ENCODE assay signal across 26 cellular contexts in genomic region chr4:110025057-110025456, GRCh38.
DNase-seq lines count a peak whose midpoint lies in the region; ATAC-seq, FAIRE-seq and TF ChIP-seq lines count a peak whose summit lies in the region.
"Had no signal": no experiment of that assay in that cellular context is flagged by ENCODE, and none has a peak within 500 bp of the region (broad histone marks: within the 10 kb centered on the region; RNA-seq: fewer than 3 reads in every experiment).

No MANE protein-coding gene starts in this region.

- H3K4me1 ChIP-seq in GM23338 (ENCODE audit: insufficient read depth) (peaks cover 10% of the 10 kb centered on the region), esophagus muscularis mucosa (no peaks in the 10 kb centered on the region), SJCRH30 (peaks cover 9% of the 10 kb centered on the region)

- no peak overlapping the region for H3K4me3 ChIP-seq in GM23338
- H3K4me3 ChIP-seq in esophagus muscularis mucosa: no peak overlapping the region
- no peak overlapping the region for H3K4me3 ChIP-seq in neural cell (ENCODE audit: low read length)
- no peak overlapping the region for H3K4me3 ChIP-seq in SJCRH30
- H3K4me3 ChIP-seq: A549; BLaER1 treated with 17β-estradiol and CSF1 and Interleukin-3, amounts not matched to agents 10 nM and 100 nM; GM12878 had no signal

- 0 out of 2 replicates have a peak overlapping the region, but pooled peaks have one; percentile 9 for H2AFZ ChIP-seq in GM23338
- no peak overlapping the region for H2AFZ ChIP-seq in neural cell (ENCODE audit: low read depth, low read length)

- peaks cover 3% of the 10 kb centered on the region for H3K27me3 Mint-ChIP-seq in GM23338 (ENCODE audit: insufficient read depth, low read depth, poor library complexity)
- H3K27me3 Mint-ChIP-seq: CD4-positive, alpha-beta T cell had no signal

- DNase-seq in GM23338 (ENCODE audit: low spot score): no peak
- DNase-seq in NCI-H69 (lab: John Stamatoyannopoulos, UW): peak; percentile 34
- DNase-seq in esophagus muscularis mucosa (ENCODE audit: extremely low spot score): peak; percentile 12
- DNase-seq in SJCRH30: no peak
- DNase-seq in urothelium cell line (ENCODE audit: low spot score): no peak
- DNase-seq in mucosa of gallbladder (ENCODE audit: low spot score): no peak
- DNase-seq in activated CD4-positive, alpha-beta T cell treated with anti-CD3 and anti-CD28 coated beads for 4 hours: no peak
- DNase-seq: AML-193; Caco-2; Calu3; CD4-positive, alpha-beta T cell; CD8-positive, alpha-beta T cell; DMS79; DND-41; EL; GDM1 had no signal

- intact Hi-C loops in esophagus muscularis mucosa (cut with DNase I): no loop called here

- TF ChIP-seq EP300 in esophagus muscularis mucosa (IDR thresholded peaks at IDR 0.05): no peak
- peak; percentile 71 for TF ChIP-seq EP300 in neural cell (conservative IDR thresholded peaks at IDR 0.05; ENCODE audit: poor library complexity, severe bottlenecking)

- no peaks in the 10 kb centered on the region for H3K9me3 ChIP-seq in esophagus muscularis mucosa
- no peaks in the 10 kb centered on the region for H3K9me3 ChIP-seq in neural cell (ENCODE audit: low read length)
- H3K9me3 ChIP-seq in SJCRH30 (replicated peaks): no peaks in the 10 kb centered on the region
- H3K9me3 ChIP-seq: A549, Caco-2 had no signal

- peaks cover 21% of the 10 kb centered on the region for H3K4me1 Mint-ChIP-seq in GM23338
- H3K4me1 Mint-ChIP-seq: B cell had no signal

- ATAC-seq in GM23338: no peak
- ATAC-seq: A549; CD8-positive, alpha-beta T cell; GM12878 had no signal

- H3K9me3 Mint-ChIP-seq in GM23338: no peaks in the 10 kb centered on the region
- H3K9me3 Mint-ChIP-seq: CD4-positive, alpha-beta T cell; CD8-positive, alpha-beta T cell had no signal

- 78% methylated on average over 1 of the region's 1 CpG for WGBS in esophagus muscularis mucosa

- H3K9me2 ChIP-seq in GM23338 (ENCODE audit: insufficient read depth) (no peaks in the 10 kb centered on the region), neural cell (ENCODE audit: insufficient read depth, low read length) (no peaks in the 10 kb centered on the region)

- no peaks in the 10 kb centered on the region for H3K36me3 Mint-ChIP-seq in GM23338 (ENCODE audit: low read depth)
- H3K36me3 Mint-ChIP-seq: CD8-positive, alpha-beta T cell had no signal

- FAIRE-seq in urothelium cell line (lab: Jason Lieb, UNC): no peak
- FAIRE-seq: A549, D721Med, GM12878, GM12892, GM18507 had no signal

- TF ChIP-seq CTCF in GM23338 (conservative IDR thresholded peaks at IDR 0.05; ENCODE audit: low read depth in 2 of 2) (no peak), esophagus muscularis mucosa (IDR thresholded peaks at IDR 0.05) (no peak), neural cell (IDR thresholded peaks at IDR 0.05; ENCODE audit: poor library complexity, severe bottlenecking) (no peak)

- no peak overlapping the region for H3K9ac ChIP-seq in neural cell (ENCODE audit: low read length)
- H3K9ac ChIP-seq: BLaER1 treated with 17β-estradiol and CSF1 and Interleukin-3, amounts not matched to agents 10 nM and 100 nM had no signal

- H3K4me2 ChIP-seq in GM23338: no peak overlapping the region
- H3K4me2 ChIP-seq in neural cell (ENCODE audit: low read length): no peak overlapping the region
- H3K4me2 ChIP-seq: A549; BLaER1 treated with 17β-estradiol and CSF1 and Interleukin-3, amounts not matched to agents 10 nM and 100 nM had no signal

- no peaks in the 10 kb centered on the region for H3K27me3 ChIP-seq in GM23338 (ENCODE audit: insufficient read depth)
- no peaks in the 10 kb centered on the region for H3K27me3 ChIP-seq in esophagus muscularis mucosa
- H3K27me3 ChIP-seq in neural cell (ENCODE audit: insufficient read depth, low read depth, low read length): no peaks in the 10 kb centered on the region
- no peaks in the 10 kb centered on the region for H3K27me3 ChIP-seq in SJCRH30

- H4K20me1 ChIP-seq in GM23338 (replicated peaks; ENCODE audit: insufficient read depth) (no peaks in the 10 kb centered on the region), neural cell (ENCODE audit: insufficient read depth) (no peaks in the 10 kb centered on the region)

- H3K4me3 Mint-ChIP-seq in GM23338: no peak overlapping the region
- H3K4me3 Mint-ChIP-seq: B cell; CD4-positive, alpha-beta T cell; CD8-positive, alpha-beta T cell had no signal

- no peak for TF ChIP-seq POLR2A in esophagus muscularis mucosa (IDR thresholded peaks at IDR 0.05; ENCODE audit: low read depth)

- H3K27ac ChIP-seq in GM23338 (ENCODE audit: low read depth): no peak overlapping the region
- H3K27ac ChIP-seq in esophagus muscularis mucosa (replicated peaks in 1 of 4): no peak overlapping the region
- H3K27ac ChIP-seq in neural cell (ENCODE audit: low read length): no peak overlapping the region
- H3K27ac ChIP-seq in SJCRH30: no peak overlapping the region
- H3K27ac ChIP-seq: 22Rv1; A549; BLaER1 treated with 17β-estradiol and CSF1 and Interleukin-3, amounts not matched to agents 10 nM and 100 nM; C4-2B had no signal

- H3K36me3 ChIP-seq in GM23338 (ENCODE audit: insufficient read depth) (no peaks in the 10 kb centered on the region), esophagus muscularis mucosa (no peaks in the 10 kb centered on the region), neural cell (ENCODE audit: insufficient read depth, low read length) (no peaks in the 10 kb centered on the region), SJCRH30 (no peaks in the 10 kb centered on the region)
- H3K36me3 ChIP-seq: BLaER1 treated with 17β-estradiol and CSF1 and Interleukin-3, amounts not matched to agents 10 nM and 100 nM had no signal

- H3K27ac Mint-ChIP-seq in GM23338: no peak overlapping the region
- H3K27ac Mint-ChIP-seq: B cell; CD4-positive, alpha-beta T cell; CD8-positive, alpha-beta T cell had no signal

- H3F3A ChIP-seq in GM23338 (replicated peaks; ENCODE audit: low read depth): no peaks in the 10 kb centered on the region
- H3F3A ChIP-seq in neural cell (ENCODE audit: insufficient read depth, low read length, poor library complexity, severe bottlenecking): no peaks in the 10 kb centered on the region

- H3K79me2 ChIP-seq in GM23338 (replicated peaks; ENCODE audit: insufficient read depth): no peaks in the 10 kb centered on the region
- no peaks in the 10 kb centered on the region for H3K79me2 ChIP-seq in neural cell (replicated peaks; ENCODE audit: insufficient read depth, low read length)

- no peak for TF ChIP-seq RAD21 in neural cell (conservative IDR thresholded peaks at IDR 0.05)

TF ChIP-seq in GM23338, 12 proteins besides CTCF, POLR2A, EP300 and RAD21 (continues in another document):
- no peak for TF ChIP-seq EZH2 (IDR thresholded peaks at IDR 0.05; ENCODE audit: low read depth, unreplicated experiment)
- TF ChIP-seq JUNB (IDR thresholded peaks at IDR 0.05; ENCODE audit: unreplicated experiment): no peak
- no peak for TF ChIP-seq STAT1 (IDR thresholded peaks at IDR 0.05; ENCODE audit: unreplicated experiment)
- TF ChIP-seq CREB1 (CRISPR knock-in tag; IDR thresholded peaks at IDR 0.05; ENCODE audit: low read depth): no peak
- TF ChIP-seq EZH2phosphoT487 (IDR thresholded peaks at IDR 0.05; ENCODE audit: unreplicated experiment): no peak
- TF ChIP-seq POLR2AphosphoS5 (IDR thresholded peaks at IDR 0.05; ENCODE audit: low read depth): no peak

TF ChIP-seq in neural cell, 6 proteins besides CTCF, POLR2A, EP300 and RAD21:
- TF ChIP-seq SMC3 (conservative IDR thresholded peaks at IDR 0.05; ENCODE audit: poor library complexity) (no peak), EZH2 (IDR thresholded peaks at IDR 0.05; ENCODE audit: borderline replicate concordance, insufficient read depth, low read length, poor library complexity, severe bottlenecking) (no peak), REST (IDR thresholded peaks at IDR 0.05; ENCODE audit: borderline replicate concordance) (no peak), POLR2AphosphoS5 (IDR thresholded peaks at IDR 0.05) (peak; percentile 53), MXI1 (conservative IDR thresholded peaks at IDR 0.05; ENCODE audit: poor library complexity, severe bottlenecking) (no peak), TAF1 (IDR thresholded peaks at IDR 0.05; ENCODE audit: low read depth) (no peak)

Comparison
In these comparisons a context has a peak if more than half of its experiments do, and no peak if none do; other contexts are left out.
1. DNase-seq: peak in NCI-H69 (single experiment) and esophagus muscularis mucosa (single experiment); none in GM23338 (single experiment), SJCRH30 (0 of 2), urothelium cell line (single experiment), mucosa of gallbladder (single experiment) and activated CD4-positive, alpha-beta T cell treated with anti-CD3 and anti-CD28 coated beads for 4 hours (0 of 2).